1 cellular context compared by ENCODE assay signal in the genomic region with DNA sequence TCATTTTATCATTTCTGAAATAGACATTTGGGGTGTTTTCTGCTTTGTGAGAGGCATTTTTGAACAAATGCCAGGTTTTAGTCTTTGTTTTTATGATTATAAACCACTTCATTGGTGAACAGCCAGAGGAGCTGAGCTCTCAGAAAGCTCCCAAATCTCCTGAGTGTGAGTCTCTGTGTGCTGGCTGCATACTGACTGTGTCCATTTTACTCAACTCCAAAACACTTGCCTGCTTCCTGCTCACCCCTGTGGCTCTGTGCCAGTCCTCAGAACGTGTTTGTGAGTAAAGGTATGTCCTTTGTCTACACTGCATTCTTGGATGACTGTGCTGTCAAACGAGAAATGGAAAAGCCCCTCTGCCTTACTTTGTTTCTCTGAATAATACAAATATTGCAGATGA.
TF ChIP-seq lines count a peak whose summit lies in the region.

No MANE protein-coding gene starts in this region.

TF ChIP-seq in WTC11, 78 proteins besides CTCF, POLR2A, EP300 and RAD21 (continued from another document):
- TF ChIP-seq, protein P1, sequence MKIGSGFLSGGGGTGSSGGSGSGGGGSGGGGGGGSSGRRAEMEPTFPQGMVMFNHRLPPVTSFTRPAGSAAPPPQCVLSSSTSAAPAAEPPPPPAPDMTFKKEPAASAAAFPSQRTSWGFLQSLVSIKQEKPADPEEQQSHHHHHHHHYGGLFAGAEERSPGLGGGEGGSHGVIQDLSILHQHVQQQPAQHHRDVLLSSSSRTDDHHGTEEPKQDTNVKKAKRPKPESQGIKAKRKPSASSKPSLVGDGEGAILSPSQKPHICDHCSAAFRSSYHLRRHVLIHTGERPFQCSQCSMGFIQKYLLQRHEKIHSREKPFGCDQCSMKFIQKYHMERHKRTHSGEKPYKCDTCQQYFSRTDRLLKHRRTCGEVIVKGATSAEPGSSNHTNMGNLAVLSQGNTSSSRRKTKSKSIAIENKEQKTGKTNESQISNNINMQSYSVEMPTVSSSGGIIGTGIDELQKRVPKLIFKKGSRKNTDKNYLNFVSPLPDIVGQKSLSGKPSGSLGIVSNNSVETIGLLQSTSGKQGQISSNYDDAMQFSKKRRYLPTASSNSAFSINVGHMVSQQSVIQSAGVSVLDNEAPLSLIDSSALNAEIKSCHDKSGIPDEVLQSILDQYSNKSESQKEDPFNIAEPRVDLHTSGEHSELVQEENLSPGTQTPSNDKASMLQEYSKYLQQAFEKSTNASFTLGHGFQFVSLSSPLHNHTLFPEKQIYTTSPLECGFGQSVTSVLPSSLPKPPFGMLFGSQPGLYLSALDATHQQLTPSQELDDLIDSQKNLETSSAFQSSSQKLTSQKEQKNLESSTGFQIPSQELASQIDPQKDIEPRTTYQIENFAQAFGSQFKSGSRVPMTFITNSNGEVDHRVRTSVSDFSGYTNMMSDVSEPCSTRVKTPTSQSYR (CRISPR knock-in tag; IDR thresholded peaks at IDR 0.05): no peak
- TF ChIP-seq ATF1 (CRISPR knock-in tag; IDR thresholded peaks at IDR 0.05) (no peak), ESRRA (CRISPR knock-in tag; IDR thresholded peaks at IDR 0.05; ENCODE audit: borderline replicate concordance) (no peak)
- TF ChIP-seq, protein P2, sequence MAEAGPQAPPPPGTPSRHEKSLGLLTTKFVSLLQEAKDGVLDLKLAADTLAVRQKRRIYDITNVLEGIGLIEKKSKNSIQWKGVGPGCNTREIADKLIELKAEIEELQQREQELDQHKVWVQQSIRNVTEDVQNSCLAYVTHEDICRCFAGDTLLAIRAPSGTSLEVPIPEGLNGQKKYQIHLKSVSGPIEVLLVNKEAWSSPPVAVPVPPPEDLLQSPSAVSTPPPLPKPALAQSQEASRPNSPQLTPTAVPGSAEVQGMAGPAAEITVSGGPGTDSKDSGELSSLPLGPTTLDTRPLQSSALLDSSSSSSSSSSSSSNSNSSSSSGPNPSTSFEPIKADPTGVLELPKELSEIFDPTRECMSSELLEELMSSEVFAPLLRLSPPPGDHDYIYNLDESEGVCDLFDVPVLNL (CRISPR knock-in tag; IDR thresholded peaks at IDR 0.05; ENCODE audit: borderline replicate concordance, low read depth): no peak
